Comparison of ENCODE assay signal across 9 cellular contexts in genomic region chr12:104381721-104382480, GRCh38.
DNase-seq lines count a peak whose midpoint lies in the region; ATAC-seq and TF ChIP-seq lines count a peak whose summit lies in the region.
"Had no signal": no experiment of that assay in that cellular context is flagged by ENCODE, and none has a peak within 500 bp of the region (broad histone marks: within the 10 kb centered on the region; RNA-seq: fewer than 3 reads in every experiment).

No MANE protein-coding gene starts in this region.

- no peaks in the 10 kb centered on the region for H3K9me2 ChIP-seq in HCT116 (ENCODE audit: insufficient read depth)

- no peaks in the 10 kb centered on the region for H3K27me3 ChIP-seq in HCT116 (ENCODE audit: insufficient read depth, low read length)

- BruUV-seq in HCT116 (replicated peaks; lab: Mats Ljungman, UMichigan) (no TSS peak), MCF 10A (replicated peaks; lab: Mats Ljungman, UMichigan) (no TSS peak)

- H3K27me3 Mint-ChIP-seq in MCF 10A (ENCODE audit: insufficient read depth, unreplicated experiment): peaks cover 11% of the 10 kb centered on the region

- peaks cover 10% of the 10 kb centered on the region for H3K4me1 Mint-ChIP-seq in MCF 10A (ENCODE audit: insufficient read depth, unreplicated experiment)

- POLR2A ChIA-PET in HCT116 (lab: Charles Lee) (no interaction called here), MCF 10A (lab: Yijun Ruan, JAX) (interaction anchor here (0.6 to 1.6 kb wide), 8 partner anchors 8 to 726 kb away, joined by 3 to 8 read pairs (median 4); partner anchors contain the start of gene WASHC4)

- peak; percentile 99 for TF ChIP-seq RAD21 in HCT116 (IDR thresholded peaks at IDR 0.05; ENCODE audit: low read depth)

- intact Hi-C loops in HCT116 (cut with micrococcal nuclease): loop anchor here (1.0 to 10.0 kb wide), 5 partner anchors 223 to 1003 kb away; no protein-coding TSS in a partner anchor
- intact Hi-C loops in MCF 10A (cut with micrococcal nuclease): loop anchor here (1.0 to 5.0 kb wide), 9 partner anchors 75 to 719 kb away; partner anchors contain the start of gene CHST11

- H3K9me3 ChIP-seq in HCT116 (ENCODE audit: control insufficient read depth in 1 of 2, insufficient read depth in 1 of 2, low read depth in 1 of 2, low read length in 2 of 2): no peaks in the 10 kb centered on the region

- no peak overlapping the region for H3K4me3 Mint-ChIP-seq in MCF 10A (ENCODE audit: unreplicated experiment)
- H3K4me3 Mint-ChIP-seq: activated naive CD8-positive, alpha-beta T cell had no signal

- TF ChIP-seq POLR2A in HCT116 (IDR thresholded peaks at IDR 0.05; ENCODE audit: borderline replicate concordance, extremely low read depth, insufficient read depth, insufficient read length): no peak

- no peak overlapping the region for H3K27ac ChIP-seq in HCT116 (ENCODE audit: low read depth, low read length)
- no peak overlapping the region for H3K27ac ChIP-seq in VCaP

- H3K27ac Mint-ChIP-seq in MCF 10A (ENCODE audit: low read depth, unreplicated experiment): no peak overlapping the region
- H3K27ac Mint-ChIP-seq: activated naive CD8-positive, alpha-beta T cell had no signal

- H3K4me2 ChIP-seq in HCT116 (ENCODE audit: low read length): peak overlapping the region; percentile 38

- no peak overlapping the region for H3K9ac ChIP-seq in HCT116 (ENCODE audit: low read length)

- no peak overlapping the region for H3K4me3 ChIP-seq in HCT116 (replicated peaks in 1 of 2; ENCODE audit: low read depth in 1 of 2, low read length in 2 of 2)

- no peaks in the 10 kb centered on the region for H3K79me2 ChIP-seq in HCT116 (ENCODE audit: insufficient read depth, low read length)

- no peaks in the 10 kb centered on the region for H3K9me3 Mint-ChIP-seq in MCF 10A (ENCODE audit: unreplicated experiment)

- peaks cover 0 to 22% of the 10 kb centered on the region in 2 experiments; a peak in 2 of 4 replicates for H3K4me1 ChIP-seq in HCT116 (ENCODE audit: control insufficient read depth in 1 of 2, insufficient read depth in 2 of 2, low read length in 2 of 2)

- H3K36me3 ChIP-seq in HCT116 (ENCODE audit: control insufficient read depth in 1 of 2, insufficient read depth in 2 of 2, low read length in 2 of 2): no peaks in the 10 kb centered on the region

- RAD21 ChIA-PET in HCT116 (lab: Charles Lee; ENCODE audit: low non-redundant PET in 1 of 2, low total read pairs in 2 of 2, uncharacterized antibody in 2 of 2, unreplicated experiment in 2 of 2): interaction anchor here (0.6 to 1.4 kb wide), 14 partner anchors 27 to 671 kb away, joined by 3 to 6 read pairs (median 3); no protein-coding TSS in a partner anchor

- H2AFZ ChIP-seq in HCT116 (ENCODE audit: low read depth, low read length, poor library complexity, severe bottlenecking): no peak overlapping the region

- DNase-seq in D341Med (ENCODE audit: low spot score) (peak; percentile 85), HCT116 (ENCODE audit: low read depth, low spot score) (peak; percentile 74), NCI-H2171 (lab: John Stamatoyannopoulos, UW) (peak; percentile 69), MCF 10A (ENCODE audit: unreplicated experiment) (peak; percentile 87), inferior parietal cortex (ENCODE audit: extremely low spot score) (peak; percentile 95)
- DNase-seq in stimulated activated CD4-positive, alpha-beta T cell treated with anti-CD3 and anti-CD28 coated beads, Interleukin-15, amount 100 ng/mL, for 1 hour (ENCODE audit: low read depth in 1 of 2, low spot score in 1 of 2): peak; percentile 63 to 67

- H4K20me1 ChIP-seq in HCT116 (ENCODE audit: insufficient read depth): no peaks in the 10 kb centered on the region

- CTCF ChIA-PET in HCT116 (lab: Charles Lee) (interaction anchor here (0.6 to 1.7 kb wide), 37 partner anchors 9 to 719 kb away, joined by 3 to 11 read pairs (median 3); no protein-coding TSS in a partner anchor), MCF 10A (lab: Yijun Ruan, JAX) (interaction anchor here (0.6 to 3.6 kb wide), 82 partner anchors 9 to 974 kb away, joined by 3 to 69 read pairs (median 4); partner anchors contain the start of genes ALDH1L2, CHST11, NOPCHAP1 and SLC41A2)

- H3K36me3 Mint-ChIP-seq in MCF 10A (ENCODE audit: insufficient read depth, unreplicated experiment): no peaks in the 10 kb centered on the region
- H3K36me3 Mint-ChIP-seq: activated naive CD8-positive, alpha-beta T cell had no signal

- ATAC-seq in HCT116 (peak; percentile 96), GM21367 (IDR thresholded peaks at IDR 0.05; ENCODE audit: unreplicated experiment) (no peak)

- peak; percentile 89 to 97 (median 97); a peak in 5 of 6 replicates for TF ChIP-seq CTCF in HCT116 (IDR thresholded peaks at IDR 0.05 in 2 of 3, conservative IDR thresholded peaks at IDR 0.05 in 1 of 3; ENCODE audit: borderline replicate concordance in 1 of 3, insufficient read depth in 1 of 3, low read depth in 2 of 3, low read length in 2 of 3)
- TF ChIP-seq CTCF in VCaP (conservative IDR thresholded peaks at IDR 0.05): peak; percentile 95
- peak; percentile 92 for TF ChIP-seq CTCF in MCF 10A (IDR thresholded peaks at IDR 0.05; ENCODE audit: unreplicated experiment)

TF ChIP-seq in HCT116, 20 proteins besides CTCF, POLR2A, EP300 and RAD21:
- no peak for TF ChIP-seq ATF3 (IDR thresholded peaks at IDR 0.05)
- TF ChIP-seq TCF7L2 (IDR thresholded peaks at IDR 0.05; ENCODE audit: borderline replicate concordance, extremely low read depth, insufficient read depth, insufficient read length): peak; percentile 11
- TF ChIP-seq ELF1 (IDR thresholded peaks at IDR 0.05; ENCODE audit: borderline replicate concordance, low read depth): no peak
- TF ChIP-seq POLR2AphosphoS5 (IDR thresholded peaks at IDR 0.05; ENCODE audit: low read depth, low read length): no peak
- no peak for TF ChIP-seq YY1 (IDR thresholded peaks at IDR 0.05; ENCODE audit: extremely low read depth, insufficient replicate concordance, low read depth, low read length)
- TF ChIP-seq ZNF274 (IDR thresholded peaks at IDR 0.05; ENCODE audit: low read depth, low read length): no peak
- TF ChIP-seq EGR1 (IDR thresholded peaks at IDR 0.05; ENCODE audit: low read depth): no peak
- no peak for TF ChIP-seq ZFX (IDR thresholded peaks at IDR 0.05)
- TF ChIP-seq SIN3A (IDR thresholded peaks at IDR 0.05; ENCODE audit: low read depth): no peak
TF ChIP-seq in HCT116: peak in this region for 1.
